In genomic region chr5:111984044-111984443, GRCh38 we compare ENCODE assay signal across 1 cellular context.
TF ChIP-seq lines count a peak whose summit lies in the region.

No MANE protein-coding gene starts in this region.

TF ChIP-seq in IMR-90, 13 proteins besides CTCF, POLR2A, EP300 and RAD21 (continued from another document):
- TF ChIP-seq ELK1 (IDR thresholded peaks at IDR 0.05; ENCODE audit: borderline replicate concordance, low read depth, low read length) (no peak), SMC3 (IDR thresholded peaks at IDR 0.05; ENCODE audit: low read depth, low read length) (no peak), BHLHE40 (IDR thresholded peaks at IDR 0.05; ENCODE audit: low read depth, low read length) (no peak; the same call in 1 of the 2 replicates), RFX5 (IDR thresholded peaks at IDR 0.05; ENCODE audit: low read depth, low read length) (no peak), CHD1 (IDR thresholded peaks at IDR 0.05; ENCODE audit: low read depth, low read length) (no peak)
